Comparison of ENCODE assay signal across 10 cellular contexts in genomic region chr18:44700652-44701051, GRCh38. TPM values are rescaled to one million over a fixed set of nuclear protein-coding genes. Genes with fewer than 3 reads are reported as not detected.
A peak's percentile ranks its signal among the peaks of the same experiment; 100 is the strongest.
DNase-seq lines count a peak whose midpoint lies in the region; ATAC-seq and TF ChIP-seq lines count a peak whose summit lies in the region.
"Had no signal": no experiment of that assay in that cellular context is flagged by ENCODE, and none has a peak within 500 bp of the region (broad histone marks: within the 10 kb centered on the region; RNA-seq: fewer than 3 reads in every experiment).

No MANE protein-coding gene starts in this region.

- no peak overlapping the region for H2AFZ ChIP-seq in GM23338

- H3K79me2 ChIP-seq in GM23338 (replicated peaks; ENCODE audit: insufficient read depth): peaks cover 2% of the 10 kb centered on the region; the same call in 1 of the 2 replicates

- H3K9me2 ChIP-seq in GM23338 (ENCODE audit: insufficient read depth): no peaks in the 10 kb centered on the region; the same call in 1 of the 2 replicates

- H3K27me3 Mint-ChIP-seq in GM23338 (ENCODE audit: insufficient read depth, low read depth, poor library complexity) (no peaks in the 10 kb centered on the region), CD14-positive monocyte (ENCODE audit: low read depth in 3 of 3) (peaks cover 40 to 72% (median 46%) of the 10 kb centered on the region in 3 donors)

- ATAC-seq in GM23338: 0 out of 3 replicates have a peak, but pooled peaks have one; percentile 24
- no peak for ATAC-seq in lung (ENCODE audit: insufficient read depth, low FRiP score)

- H3K9me3 Mint-ChIP-seq in GM23338: peaks cover 3% of the 10 kb centered on the region; the same call in 1 of the 3 replicates
- H3K9me3 Mint-ChIP-seq in CD14-positive monocyte: peaks cover 0 to 8% (median 2%) of the 10 kb centered on the region in 7 donors

- H3K4me1 Mint-ChIP-seq in GM23338 (peaks cover 51% of the 10 kb centered on the region), CD14-positive monocyte (no peaks in the 10 kb centered on the region)

- H3K27ac ChIP-seq in GM23338 (ENCODE audit: low read depth) (no peak overlapping the region), brain microvascular endothelial cell (no peak overlapping the region), lung (ENCODE audit: low read depth in 1 of 2, low read length in 1 of 2) (peak overlapping the region; percentile 1 to 18)
- H3K27ac ChIP-seq: BLaER1 treated with 17β-estradiol and CSF1 and Interleukin-3, amounts not matched to agents 10 nM and 100 nM had no signal

- H3K36me3 Mint-ChIP-seq in GM23338 (ENCODE audit: low read depth): peaks cover 7% of the 10 kb centered on the region; the same call in 2 of the 3 replicates
- no peaks in the 10 kb centered on the region for H3K36me3 Mint-ChIP-seq in CD14-positive monocyte

- H3K27me3 ChIP-seq in GM23338 (ENCODE audit: insufficient read depth) (no peaks in the 10 kb centered on the region), brain microvascular endothelial cell (replicated peaks) (no peaks in the 10 kb centered on the region), lung (ENCODE audit: control insufficient read depth, insufficient read depth) (no peaks in the 10 kb centered on the region)

- H3K9me3 ChIP-seq in lung (ENCODE audit: control insufficient read depth in 2 of 2, insufficient read depth in 1 of 2, low read length in 1 of 2): no peaks in the 10 kb centered on the region

- TF ChIP-seq CTCF in GM23338 (conservative IDR thresholded peaks at IDR 0.05; ENCODE audit: low read depth in 2 of 2) (no peak), brain microvascular endothelial cell (IDR thresholded peaks at IDR 0.05; ENCODE audit: low read depth, low read length, missing control alignments) (no peak), lung (IDR thresholded peaks at IDR 0.05; ENCODE audit: control extremely low read depth, extremely low read depth) (no peak), CD14-positive monocyte (IDR thresholded peaks at IDR 0.05) (no peak)

- no peaks in the 10 kb centered on the region for H4K20me1 ChIP-seq in GM23338 (replicated peaks; ENCODE audit: insufficient read depth)

- no peak overlapping the region for H3K27ac Mint-ChIP-seq in GM23338
- H3K27ac Mint-ChIP-seq in CD14-positive monocyte: no peak overlapping the region

- intact Hi-C loops in CD14-positive monocyte (cut with micrococcal nuclease): no loop called here

- peak; percentile 44 for DNase-seq in Ammon's horn (ENCODE audit: low spot score)
- DNase-seq in GM23338 (ENCODE audit: low spot score): no peak
- peak; percentile 33 for DNase-seq in brain microvascular endothelial cell
- DNase-seq in lung (ENCODE audit: low spot score): no peak
- DNase-seq in NCI-H345 (lab: John Stamatoyannopoulos, UW): no peak
- DNase-seq in NCI-H526 treated with DMSO at 0.1 percent for 48 hours (lab: John Stamatoyannopoulos, UW): no peak
- no peak for DNase-seq in CD14-positive monocyte (ENCODE audit: low spot score)
- no peak for DNase-seq in OCI-M1 (lab: John Stamatoyannopoulos, UW)
- DNase-seq: stimulated activated naive CD4-positive, alpha-beta T cell treated with Interleukin-2 at 50 U/mL for 16 hours had no signal

- H3K4me1 ChIP-seq in GM23338 (ENCODE audit: insufficient read depth): peaks cover 33% of the 10 kb centered on the region
- H3K4me1 ChIP-seq in lung (ENCODE audit: control insufficient read depth in 2 of 2, insufficient read depth in 2 of 2, low read length in 2 of 2): peaks cover 6 to 10% of the 10 kb centered on the region in 2 donors

- H3K4me3 ChIP-seq in GM23338 (no peak overlapping the region), brain microvascular endothelial cell (ENCODE audit: low read depth, low read length) (no peak overlapping the region), lung (no peak overlapping the region)
- H3K4me3 ChIP-seq: BLaER1 treated with 17β-estradiol and CSF1 and Interleukin-3, amounts not matched to agents 10 nM and 100 nM had no signal

- H3K4me3 Mint-ChIP-seq in GM23338 (no peak overlapping the region), CD14-positive monocyte (no peak overlapping the region)

- no peaks in the 10 kb centered on the region for H3K36me3 ChIP-seq in GM23338 (ENCODE audit: insufficient read depth)
- H3K36me3 ChIP-seq in brain microvascular endothelial cell (replicated peaks): no peaks in the 10 kb centered on the region
- no peaks in the 10 kb centered on the region for H3K36me3 ChIP-seq in lung (ENCODE audit: control insufficient read depth in 2 of 2, insufficient read depth in 2 of 2, low read length in 2 of 2)

- 48 to 63% methylated on average over 5 of the region's 5 CpGs for WGBS in lung, 2 donors

- in situ Hi-C loops in brain microvascular endothelial cell (cut with HindIII; ENCODE audit: low pct_ligation_motif_present, low sequenced_read_pairs): no loop called here

- no peak overlapping the region for H3K4me2 ChIP-seq in GM23338

- no peaks in the 10 kb centered on the region for H3F3A ChIP-seq in GM23338 (replicated peaks; ENCODE audit: low read depth)

TF ChIP-seq in GM23338, 12 proteins besides CTCF, POLR2A, EP300 and RAD21 (continues in another document):
- TF ChIP-seq CREB1 (CRISPR knock-in tag; IDR thresholded peaks at IDR 0.05; ENCODE audit: low read depth): no peak
- TF ChIP-seq NANOG (IDR thresholded peaks at IDR 0.05; ENCODE audit: borderline replicate concordance): no peak
- no peak for TF ChIP-seq ZNF331 (CRISPR knock-in tag; IDR thresholded peaks at IDR 0.05; ENCODE audit: low read depth)
- TF ChIP-seq EZH2 (IDR thresholded peaks at IDR 0.05; ENCODE audit: low read depth, unreplicated experiment): no peak
- TF ChIP-seq EZH2phosphoT487 (IDR thresholded peaks at IDR 0.05; ENCODE audit: unreplicated experiment): no peak
- TF ChIP-seq ZNF462 (CRISPR knock-in tag; IDR thresholded peaks at IDR 0.05): no peak
- TF ChIP-seq STAT1 (IDR thresholded peaks at IDR 0.05; ENCODE audit: unreplicated experiment): no peak
- TF ChIP-seq JUNB (IDR thresholded peaks at IDR 0.05; ENCODE audit: unreplicated experiment): no peak

RNA-seq across cellular contexts. Expression of gene SETBP1, which starts 20.0 kb away (rescaled TPM):
- 3.7 and 5.5 TPM in 2 replicates for total RNA-seq in GM23338 (2014; rRNA removed; shearing (Covaris generic))
- polyA plus RNA-seq in GM23338 (2016; fragmentation: Nextera tagmentation; extraction: Ambion mirVana) (1.6 TPM in 2 replicates), lung (1 to 10 TPM; 1.6 to 2.6 TPM), CD14-positive monocyte (under 1 TPM in 1 of 2 donors, not detected in 1; 0.01 TPM)
- total RNA-seq in lung: 10 to 100 TPM; 30.7 to 43.8 TPM

Comparison
In these comparisons a context has a peak if more than half of its experiments do, and no peak if none do; other contexts are left out.
1. DNase-seq: peak in Ammon's horn (single experiment) and brain microvascular endothelial cell (single experiment); none in GM23338 (single experiment), lung (single experiment), NCI-H345 (single experiment), NCI-H526 treated with DMSO at 0.1 percent for 48 hours (single experiment), CD14-positive monocyte (single experiment) and OCI-M1 (single experiment).
2. H3K27ac ChIP-seq: peak in lung (2 of 2); none in GM23338 (single experiment) and brain microvascular endothelial cell (single experiment).